Comparison of ENCODE assay signal across 18 cellular contexts in genomic region chr2:222292113-222292737, GRCh38. TPM values are rescaled to one million over a fixed set of nuclear protein-coding genes. Genes with fewer than 3 reads are reported as not detected.
A peak's percentile ranks its signal among the peaks of the same experiment; 100 is the strongest.
DNase-seq lines count a peak whose midpoint lies in the region; ATAC-seq, FAIRE-seq and TF ChIP-seq lines count a peak whose summit lies in the region.
"Had no signal": no experiment of that assay in that cellular context is flagged by ENCODE, and none has a peak within 500 bp of the region (broad histone marks: within the 10 kb centered on the region; RNA-seq: fewer than 3 reads in every experiment).

No MANE protein-coding gene starts in this region.

- WGBS in endodermal cell (ENCODE audit: insufficient coverage in 1 of 2, insufficient read length in 1 of 2), 2 experiments, result 30 to 38% methylated on average over 7 to 10 of the region's 10 CpGs
- WGBS in mesodermal cell (ENCODE audit: insufficient coverage in 2 of 2), 2 experiments, result 34 to 38% methylated on average over 7 to 8 of the region's 10 CpGs

- H3K36me3 ChIP-seq in astrocyte (ENCODE audit: insufficient read depth, low read length), result no peaks in the 10 kb centered on the region
- H3K36me3 ChIP-seq in endodermal cell (ENCODE audit: control insufficient read depth, insufficient read depth, low read length), result no peaks in the 10 kb centered on the region
- no peaks in the 10 kb centered on the region for H3K36me3 ChIP-seq in mesodermal cell (ENCODE audit: control insufficient read depth, insufficient read depth, low read length)

- peaks cover 1% of the 10 kb centered on the region for H4K20me1 ChIP-seq in astrocyte (ENCODE audit: insufficient read depth, low read length)

- no peak overlapping the region for H3K4me3 ChIP-seq in astrocyte (ENCODE audit: insufficient read depth, low read depth, low read length)
- H3K4me3 ChIP-seq in endodermal cell (ENCODE audit: low read length), result no peak overlapping the region
- H3K4me3 ChIP-seq in mesodermal cell (ENCODE audit: extremely low read depth, insufficient read depth, low read length, poor library complexity, severe bottlenecking), result no peak overlapping the region

- H3K9me3 Mint-ChIP-seq in astrocyte (ENCODE audit: unreplicated experiment) (peaks cover 7% of the 10 kb centered on the region), endodermal cell (no peaks in the 10 kb centered on the region)
- peaks cover 0 to 4% of the 10 kb centered on the region in 2 donors for H3K9me3 Mint-ChIP-seq in stimulated activated naive B cell treated with anti-CD40 and anti-IgM and Interleukin-4, amounts not matched to agents 10 μg/mL and 1 μg/mL and 100 μg/mL, for 72 hours

- H3K79me2 ChIP-seq in astrocyte (ENCODE audit: insufficient read depth, low read length), result peaks cover 28% of the 10 kb centered on the region

- H3K4me2 ChIP-seq in astrocyte (ENCODE audit: low read length), result peak overlapping the region; percentile 87
- H3K4me2 ChIP-seq: KMS-11 had no signal

- no peak for ATAC-seq in stimulated activated naive B cell treated with anti-CD40 and anti-IgM and Interleukin-4, amounts not matched to agents 10 μg/mL and 1 μg/mL and 100 μg/mL, for 72 hours (replicated peaks)
- ATAC-seq in T-helper 17 cell, result no peak
- ATAC-seq: Panc1 had no signal

- H3K4me1 Mint-ChIP-seq in astrocyte (ENCODE audit: low read depth, unreplicated experiment) (no peaks in the 10 kb centered on the region), endodermal cell (peaks cover 46% of the 10 kb centered on the region), T-helper 17 cell (peaks cover 22% of the 10 kb centered on the region)
- H3K4me1 Mint-ChIP-seq in stimulated activated naive B cell treated with anti-CD40 and anti-IgM and Interleukin-4, amounts not matched to agents 10 μg/mL and 1 μg/mL and 100 μg/mL, for 72 hours, result peaks cover 5 to 27% of the 10 kb centered on the region in 2 donors

- TF ChIP-seq CTCF in astrocyte (IDR thresholded peaks at IDR 0.05; ENCODE audit: insufficient read depth, low read depth, low read length) (no peak), endodermal cell (conservative IDR thresholded peaks at IDR 0.05) (no peak)

- H3K4me1 ChIP-seq in astrocyte (ENCODE audit: insufficient read depth, low read length) (peaks cover 12% of the 10 kb centered on the region), endodermal cell (ENCODE audit: control insufficient read depth, insufficient read depth, low read length) (peaks cover 5% of the 10 kb centered on the region), mesodermal cell (ENCODE audit: control insufficient read depth, insufficient read depth, low read length, poor library complexity, severe bottlenecking) (peaks cover 25% of the 10 kb centered on the region)

- H3K9ac ChIP-seq in astrocyte (ENCODE audit: low read length), result peak overlapping the region; percentile 76
- H3K9ac ChIP-seq in endodermal cell (ENCODE audit: extremely low read depth, low read length, poor library complexity, severe bottlenecking), result no peak overlapping the region
- H3K9ac ChIP-seq: KMS-11 had no signal

- H3K4me3 Mint-ChIP-seq in astrocyte (ENCODE audit: unreplicated experiment) (no peak overlapping the region), endodermal cell (no peak overlapping the region), T-helper 17 cell (no peak overlapping the region)
- H3K4me3 Mint-ChIP-seq in stimulated activated naive B cell treated with anti-CD40 and anti-IgM and Interleukin-4, amounts not matched to agents 10 μg/mL and 1 μg/mL and 100 μg/mL, for 72 hours, result no peak overlapping the region

- DNase-seq in astrocyte (ENCODE audit: low read depth) (no peak), endodermal cell (peak; percentile 61), T-helper 17 cell (no peak), HK-2 (ENCODE audit: unreplicated experiment) (no peak), NCI-H2107 treated with DMSO at 0.1 percent for 48 hours (lab: John Stamatoyannopoulos, UW; ENCODE audit: unreplicated experiment) (no peak)
- no peak for DNase-seq in stimulated activated naive B cell treated with anti-CD40 and anti-IgM and Interleukin-4, amounts not matched to agents 10 μg/mL and 1 μg/mL and 100 μg/mL, for 72 hours
- DNase-seq: GOT3, NCI-H1092, NCI-H146, NCI-H2081, NCI-H2227 treated with DMSO at 0.1 percent for 48 hours, NCI-H524 treated with DMSO at 0.1 percent for 48 hours had no signal

- no peaks in the 10 kb centered on the region for H3K36me3 Mint-ChIP-seq in astrocyte (ENCODE audit: low read depth, unreplicated experiment)
- no peaks in the 10 kb centered on the region for H3K36me3 Mint-ChIP-seq in endodermal cell (ENCODE audit: low read depth)
- peaks cover 1 to 7% of the 10 kb centered on the region in 2 donors for H3K36me3 Mint-ChIP-seq in stimulated activated naive B cell treated with anti-CD40 and anti-IgM and Interleukin-4, amounts not matched to agents 10 μg/mL and 1 μg/mL and 100 μg/mL, for 72 hours
- H3K36me3 Mint-ChIP-seq in T-helper 17 cell (ENCODE audit: low read depth), result peaks cover 7% of the 10 kb centered on the region

- H3K27me3 Mint-ChIP-seq in astrocyte (ENCODE audit: low read depth, unreplicated experiment) (peaks cover 95% of the 10 kb centered on the region), endodermal cell (ENCODE audit: insufficient read depth) (peaks cover 98% of the 10 kb centered on the region), T-helper 17 cell (peaks cover 90% of the 10 kb centered on the region)
- peaks cover 80 to 89% of the 10 kb centered on the region in 2 donors for H3K27me3 Mint-ChIP-seq in stimulated activated naive B cell treated with anti-CD40 and anti-IgM and Interleukin-4, amounts not matched to agents 10 μg/mL and 1 μg/mL and 100 μg/mL, for 72 hours

- no peak for FAIRE-seq in astrocyte (lab: Jason Lieb, UNC)
- FAIRE-seq: GM12892, HepG2 had no signal

- H3K27ac ChIP-seq in astrocyte (ENCODE audit: low read depth, low read length), result peak overlapping the region; percentile 84
- H3K27ac ChIP-seq in endodermal cell (ENCODE audit: low read depth, low read length), result peak overlapping the region; percentile 91
- H3K27ac ChIP-seq in mesodermal cell (ENCODE audit: low read depth, low read length, severe bottlenecking), result peak overlapping the region; percentile 10
- H3K27ac ChIP-seq: C4-2B, KMS-11 had no signal

- no peak overlapping the region for H2AFZ ChIP-seq in astrocyte (ENCODE audit: low read depth, low read length)

- no peak overlapping the region for H3K27ac Mint-ChIP-seq in astrocyte (ENCODE audit: unreplicated experiment)
- no peak overlapping the region for H3K27ac Mint-ChIP-seq in endodermal cell
- peak overlapping the region; percentile 66 for H3K27ac Mint-ChIP-seq in stimulated activated naive B cell treated with anti-CD40 and anti-IgM and Interleukin-4, amounts not matched to agents 10 μg/mL and 1 μg/mL and 100 μg/mL, for 72 hours
- H3K27ac Mint-ChIP-seq in T-helper 17 cell, result no peak overlapping the region

- H3K27me3 ChIP-seq in astrocyte (ENCODE audit: insufficient read depth, low read length) (peaks cover 54% of the 10 kb centered on the region), endodermal cell (ENCODE audit: control insufficient read depth, insufficient read depth, low read length, poor library complexity, severe bottlenecking) (peaks cover 100% of the 10 kb centered on the region)

- H3K9me3 ChIP-seq in astrocyte (ENCODE audit: insufficient read depth, low read depth, low read length), result no peaks in the 10 kb centered on the region
- no peaks in the 10 kb centered on the region for H3K9me3 ChIP-seq in endodermal cell (ENCODE audit: control insufficient read depth, low read length)
- H3K9me3 ChIP-seq in mesodermal cell (ENCODE audit: control insufficient read depth, low read length), result no peaks in the 10 kb centered on the region
- no peaks in the 10 kb centered on the region for H3K9me3 ChIP-seq in T-helper 17 cell (ENCODE audit: control insufficient read depth, low read length, poor library complexity, severe bottlenecking)

RNA-seq across cellular contexts. Expression of gene PAX3, which starts 6.6 kb away (rescaled TPM):
- total RNA-seq in astrocyte (not detected in 2 replicates), endodermal cell (not detected), T-helper 17 cell (not detected)
- 89.3 TPM for polyA plus RNA-seq in endodermal cell (2013, experiment 1 of 2)
- 69.3 TPM for polyA plus RNA-seq in endodermal cell (2013, experiment 2 of 2)
- polyA plus RNA-seq in mesodermal cell (2013, experiment 1 of 2), result 13.7 TPM
- 10.5 TPM for polyA plus RNA-seq in mesodermal cell (2013, experiment 2 of 2)
- total RNA-seq: HepG2 had no signal

Comparison
In these comparisons a context has a peak if more than half of its experiments do, and no peak if none do; other contexts are left out.
1. H3K27ac ChIP-seq: peak in every context shown above with its lines; median percentile 91 in endodermal cell; 84 in astrocyte; 10 in mesodermal cell.